8 cellular contexts compared by ENCODE assay signal in genomic region chr20:10433623-10434466, GRCh38. TPM values are rescaled to one million over a fixed set of nuclear protein-coding genes. Genes with fewer than 3 reads are reported as not detected.
DNase-seq lines count a peak whose midpoint lies in the region; ATAC-seq, FAIRE-seq and TF ChIP-seq lines count a peak whose summit lies in the region.

Gene MKKS, minus strand, starts transcription at chr20:10434222. Its CDS starts 20,708 bp downstream, at chr20:10413514.

- no peaks in the 10 kb centered on the region for H3K36me3 ChIP-seq in bronchial epithelial cell (ENCODE audit: control insufficient read depth, insufficient read depth, low read length)

- POLR2A ChIA-PET in WTC11 (lab: Charles Lee) = interaction anchor here (0.8 to 1.9 kb wide), 9 partner anchors 9 to 241 kb away, joined by 3 to 9 read pairs (median 3); partner anchors contain the start of genes JAG1 and SNAP25

- no peaks in the 10 kb centered on the region for H3K9me3 Mint-ChIP-seq in WTC11

- peak within 1 kb of the TSS; percentile 93 for H3K4me3 Mint-ChIP-seq in WTC11

- no peaks in the 10 kb centered on the region; the same call in 1 of the 2 replicates for H3K36me3 Mint-ChIP-seq in WTC11

- peak; percentile 87 for DNase-seq in ACHN
- DNase-seq in NCI-H2196 treated with DMSO at 0.1 percent for 48 hours (lab: John Stamatoyannopoulos, UW; ENCODE audit: unreplicated experiment) = peak; percentile 88
- DNase-seq in WTC11 (ENCODE audit: low spot score) = peak; percentile 89
- peak; percentile 71 for DNase-seq in bronchial epithelial cell (ENCODE audit: low read depth)
- peak; percentile 94 for DNase-seq in islet precursor cell
- DNase-seq in stimulated activated CD4-positive, alpha-beta T cell treated with anti-CD3 and anti-CD28 coated beads, Interleukin-12 subunit alpha, Interleukin-12 subunit beta, amount 100 ng/mL, for 4 hours = peak; percentile 85

- peak; percentile 41 for ATAC-seq in GM18870 (IDR thresholded peaks at IDR 0.05; ENCODE audit: unreplicated experiment)
- peak; percentile 37 for ATAC-seq in HG03103 (IDR thresholded peaks at IDR 0.05; ENCODE audit: low read depth, unreplicated experiment)
- peak; percentile 54 for ATAC-seq in WTC11

- TF ChIP-seq CTCF in WTC11 (IDR thresholded peaks at IDR 0.05) (no peak), bronchial epithelial cell (IDR thresholded peaks at IDR 0.05; ENCODE audit: insufficient read depth, low read length, severe bottlenecking) (peak; percentile 14)

- no peaks in the 10 kb centered on the region for H3K27me3 Mint-ChIP-seq in WTC11 (ENCODE audit: low read depth)

- no peaks in the 10 kb centered on the region for H3K27me3 ChIP-seq in bronchial epithelial cell (ENCODE audit: control insufficient read depth, insufficient read depth, low read length)

- H3K4me3 ChIP-seq in bronchial epithelial cell (ENCODE audit: low read depth, low read length) = peak within 1 kb of the TSS; percentile 93

- H3K27ac Mint-ChIP-seq in WTC11 = peak within 1 kb of the TSS; percentile 98

- CTCF ChIA-PET in WTC11 (lab: Charles Lee) = interaction anchor here (0.6 to 2.9 kb wide), 17 partner anchors 33 to 1674 kb away, joined by 3 to 13 read pairs (median 4); partner anchors contain the start of genes ANKEF1, JAG1 and SNAP25

- no peak for FAIRE-seq in bronchial epithelial cell (lab: Jason Lieb, UNC)

- peaks cover 44% of the 10 kb centered on the region for H3K4me1 Mint-ChIP-seq in WTC11

- in situ Hi-C loops in ACHN (cut with HindIII; ENCODE audit: low pct_ligation_motif_present, low pct_unique_long_range_greater_than_20kb, low sequenced_read_pairs) = no loop called here

TF ChIP-seq in WTC11, 78 proteins besides CTCF, POLR2A, EP300 and RAD21 (continues in another document):
- TF ChIP-seq ZNF121 (CRISPR knock-in tag; IDR thresholded peaks at IDR 0.05) = no peak
- TF ChIP-seq JAZF1 (CRISPR knock-in tag; IDR thresholded peaks at IDR 0.05) = no peak
- TF ChIP-seq FOXP1 (CRISPR knock-in tag; IDR thresholded peaks at IDR 0.05; ENCODE audit: borderline replicate concordance) = peak; percentile 28; the same call in 1 of the 2 replicates
- no peak; the same call in 1 of the 2 replicates for TF ChIP-seq FOXK1 (CRISPR knock-in tag; IDR thresholded peaks at IDR 0.05)
- TF ChIP-seq, protein P1, sequence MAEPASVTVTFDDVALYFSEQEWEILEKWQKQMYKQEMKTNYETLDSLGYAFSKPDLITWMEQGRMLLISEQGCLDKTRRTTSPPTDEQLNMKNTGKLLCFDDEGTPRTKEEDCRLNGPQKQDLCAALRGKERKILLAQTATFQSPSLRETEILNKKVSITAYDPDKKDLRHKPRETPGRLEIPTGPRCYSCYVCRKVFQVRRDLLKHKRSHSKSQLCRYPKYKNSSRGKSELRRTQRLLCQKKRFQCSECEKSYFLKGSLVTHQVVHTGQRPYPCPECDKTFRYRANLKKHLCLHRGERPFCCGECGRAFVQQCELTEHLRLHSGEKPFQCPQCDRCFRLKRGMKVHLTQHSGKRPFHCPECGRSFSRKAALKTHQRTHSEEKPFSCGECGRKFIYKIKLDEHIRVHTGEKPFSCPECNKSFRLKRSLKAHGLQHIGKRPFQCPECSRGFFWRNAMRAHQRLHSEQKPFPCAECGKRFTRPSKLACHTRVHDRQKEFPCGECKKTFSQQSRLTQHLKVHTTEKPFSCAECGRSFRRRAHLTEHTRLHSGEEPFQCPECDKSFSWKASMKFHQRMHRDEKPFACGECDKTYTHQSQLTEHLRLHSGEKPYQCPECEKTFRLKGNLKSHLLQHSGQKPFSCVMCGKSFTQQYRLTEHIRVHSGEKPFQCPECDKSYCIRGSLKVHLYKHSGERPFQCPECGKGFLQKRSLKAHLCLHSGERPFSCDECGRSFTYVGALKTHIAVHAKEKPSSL (CRISPR knock-in tag; conservative IDR thresholded peaks at IDR 0.05) = no peak
- no peak for TF ChIP-seq ZNF671 (CRISPR knock-in tag; IDR thresholded peaks at IDR 0.05)
- TF ChIP-seq JUN (CRISPR knock-in tag; IDR thresholded peaks at IDR 0.05) = 0 out of 2 replicates have a peak, but pooled peaks have one; percentile 1
- TF ChIP-seq TP53 (CRISPR knock-in tag; IDR thresholded peaks at IDR 0.05) = peak; percentile 72; the same call in 1 of the 2 replicates
- no peak for TF ChIP-seq ATF2 (CRISPR knock-in tag; IDR thresholded peaks at IDR 0.05; ENCODE audit: borderline replicate concordance, low read depth)
- no peak; the same call in 1 of the 2 replicates for TF ChIP-seq ZBTB43 (CRISPR knock-in tag; IDR thresholded peaks at IDR 0.05)
- no peak for TF ChIP-seq FOXJ3 (CRISPR knock-in tag; IDR thresholded peaks at IDR 0.05; ENCODE audit: borderline replicate concordance)
- TF ChIP-seq, protein P2, sequence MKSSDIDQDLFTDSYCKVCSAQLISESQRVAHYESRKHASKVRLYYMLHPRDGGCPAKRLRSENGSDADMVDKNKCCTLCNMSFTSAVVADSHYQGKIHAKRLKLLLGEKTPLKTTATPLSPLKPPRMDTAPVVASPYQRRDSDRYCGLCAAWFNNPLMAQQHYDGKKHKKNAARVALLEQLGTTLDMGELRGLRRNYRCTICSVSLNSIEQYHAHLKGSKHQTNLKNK (CRISPR knock-in tag; IDR thresholded peaks at IDR 0.05) = no peak
- 0 out of 2 replicates have a peak, but pooled peaks have one; percentile 65 for TF ChIP-seq ZNF532 (CRISPR knock-in tag; IDR thresholded peaks at IDR 0.05; ENCODE audit: borderline replicate concordance)
- TF ChIP-seq ETV6 (CRISPR knock-in tag; IDR thresholded peaks at IDR 0.05) = 0 out of 2 replicates have a peak, but pooled peaks have one; percentile 48
- TF ChIP-seq ATF1 (CRISPR knock-in tag; IDR thresholded peaks at IDR 0.05) = no peak
- no peak for TF ChIP-seq USF2 (CRISPR knock-in tag; IDR thresholded peaks at IDR 0.05)
- TF ChIP-seq MXD4 (CRISPR knock-in tag; IDR thresholded peaks at IDR 0.05; ENCODE audit: borderline replicate concordance) = no peak

RNA-seq across cellular contexts. Expression of gene MKKS, which starts in this region (rescaled TPM):
- total RNA-seq in WTC11 (2021) = 16.5 to 20.9 TPM (median 17.0 TPM) in 3 replicates
- 5.3 and 7.6 TPM in 2 replicates for total RNA-seq in bronchial epithelial cell

Comparison
In these comparisons a context has a peak if more than half of its experiments do, and no peak if none do; other contexts are left out.
1. Peak in every context shown above with its lines: DNase-seq, ATAC-seq and H3K4me3 ChIP-seq.